In genomic region chr10:7362451-7362850, GRCh38 we compare ENCODE assay signal across 32 cellular contexts. TPM values are rescaled to one million over a fixed set of nuclear protein-coding genes. Genes with fewer than 3 reads are reported as not detected.
DNase-seq lines count a peak whose midpoint lies in the region; ATAC-seq, FAIRE-seq and TF ChIP-seq lines count a peak whose summit lies in the region.
"Had no signal": no experiment of that assay in that cellular context is flagged by ENCODE, and none has a peak within 500 bp of the region (broad histone marks: within the 10 kb centered on the region; RNA-seq: fewer than 3 reads in every experiment).

No MANE protein-coding gene starts in this region.

- no peaks in the 10 kb centered on the region for H4K20me1 ChIP-seq in IMR-90 (ENCODE audit: insufficient read depth, low read length)
- H4K20me1 ChIP-seq in K562 (replicated peaks; ENCODE audit: control insufficient read depth, insufficient read depth, low read length) = no peaks in the 10 kb centered on the region

- H3K27me3 ChIP-seq in IMR-90 (ENCODE audit: control insufficient read depth, insufficient read depth, low read length) = no peaks in the 10 kb centered on the region
- no peaks in the 10 kb centered on the region for H3K27me3 ChIP-seq in K562 (ENCODE audit: control insufficient read depth in 2 of 2, insufficient read depth in 2 of 2, low read length in 2 of 2)
- no peaks in the 10 kb centered on the region for H3K27me3 ChIP-seq in tibial nerve
- H3K27me3 ChIP-seq: BLaER1 treated with 17β-estradiol and CSF1 and Interleukin-3, amounts not matched to agents 10 nM and 100 nM; SJCRH30 had no signal

- no peak overlapping the region for H3K14ac ChIP-seq in IMR-90 (replicated peaks; ENCODE audit: low read depth, low read length)

- H3K4ac ChIP-seq in IMR-90 (ENCODE audit: low read depth, low read length) = no peak overlapping the region

- no peak overlapping the region for H4K5ac ChIP-seq in IMR-90 (ENCODE audit: low read depth, low read length)

- H3K56ac ChIP-seq in IMR-90 (ENCODE audit: extremely low read depth, insufficient read depth, low read length) = no peak overlapping the region

- H3K9me3 ChIP-seq in IMR-90 (ENCODE audit: control insufficient read depth, insufficient read depth, low read length) = peaks cover 4% of the 10 kb centered on the region
- H3K9me3 ChIP-seq in K562 (replicated peaks; ENCODE audit: control insufficient read depth, insufficient read depth, low read depth, low read length) = no peaks in the 10 kb centered on the region
- H3K9me3 ChIP-seq in tibial nerve = peaks cover 0 to 3% (median 0%) of the 10 kb centered on the region in 4 donors
- H3K9me3 ChIP-seq: SJCRH30 had no signal

- no peak overlapping the region for H2BK20ac ChIP-seq in IMR-90 (ENCODE audit: low read depth, low read length)

- H3K4me1 ChIP-seq in IMR-90 (ENCODE audit: control insufficient read depth, insufficient read depth, low read length) = no peaks in the 10 kb centered on the region
- H3K4me1 ChIP-seq in K562 (replicated peaks in 1 of 2; ENCODE audit: control insufficient read depth in 2 of 2, insufficient read depth in 2 of 2, low read length in 2 of 2) = no peaks in the 10 kb centered on the region
- no peaks in the 10 kb centered on the region for H3K4me1 ChIP-seq in tibial nerve
- H3K4me1 ChIP-seq: BLaER1 treated with 17β-estradiol and CSF1 and Interleukin-3, amounts not matched to agents 10 nM and 100 nM; SJCRH30 had no signal

- no peak overlapping the region for H2BK5ac ChIP-seq in IMR-90 (ENCODE audit: low read depth, low read length, poor library complexity, severe bottlenecking)

- no peak overlapping the region for H3K27ac ChIP-seq in IMR-90 (ENCODE audit: insufficient read depth, low read length)
- no peak overlapping the region for H3K27ac ChIP-seq in K562 (ENCODE audit: extremely low read depth, low read depth, low read length)
- H3K27ac ChIP-seq in tibial nerve = no peak overlapping the region
- H3K27ac ChIP-seq: BLaER1 treated with 17β-estradiol and CSF1 and Interleukin-3, amounts not matched to agents 10 nM and 100 nM; KMS-11; SJCRH30 had no signal

- H2BK15ac ChIP-seq in IMR-90 (ENCODE audit: low read depth, low read length) = no peak overlapping the region

- H2BK120ac ChIP-seq in IMR-90 (ENCODE audit: low read depth, low read length) = no peak overlapping the region

- no peaks in the 10 kb centered on the region for H3K79me1 ChIP-seq in IMR-90 (ENCODE audit: low read depth in 1 of 2, low read length in 2 of 2)

- intact Hi-C loops in IMR-90 (cut with micrococcal nuclease) = no loop called here
- intact Hi-C loops in K562 (cut with micrococcal nuclease) = no loop called here

- H2AK5ac ChIP-seq in IMR-90 (ENCODE audit: low read depth, low read length) = no peak overlapping the region

- no peak for ATAC-seq in IMR-90 (ENCODE audit: low read depth)
- no peak for ATAC-seq in K562
- ATAC-seq in HG03045 (IDR thresholded peaks at IDR 0.05; ENCODE audit: unreplicated experiment) = no peak
- no peak for ATAC-seq in GM18909 (IDR thresholded peaks at IDR 0.05; ENCODE audit: poor library complexity, unreplicated experiment)
- ATAC-seq: GM12878, HCT116, Right ventricle myocardium inferior, T-cell had no signal

- no peak for TF ChIP-seq EP300 in K562 (IDR thresholded peaks at IDR 0.05; ENCODE audit: low read length)
- no peak for TF ChIP-seq EP300 in tibial nerve (IDR thresholded peaks at IDR 0.05)

- dilution Hi-C loops in IMR-90 (cut with HindIII; ENCODE audit: low sequenced_read_pairs, unreplicated experiment) = no loop called here

- CTCF ChIA-PET in IMR-90 (lab: Yijun Ruan, JAX) (no interaction called here), K562 (lab: Yijun Ruan, JAX; ENCODE audit: low intra/inter-chr PET ratio) (no interaction called here)

- TF ChIP-seq CTCF in IMR-90 (conservative IDR thresholded peaks at IDR 0.05; ENCODE audit: low read depth, low read length) (no peak), K562 (IDR thresholded peaks at IDR 0.05 in 2 of 3, conservative IDR thresholded peaks at IDR 0.05 in 1 of 3; ENCODE audit: insufficient read depth in 2 of 3, low read depth in 1 of 3, low read length in 3 of 3) (no peak), fibroblast of pulmonary artery (IDR thresholded peaks at IDR 0.05; ENCODE audit: low read length, missing control alignments) (no peak), tibial nerve (IDR thresholded peaks at IDR 0.05) (no peak)

- no peak overlapping the region for H2AFZ ChIP-seq in IMR-90 (replicated peaks; ENCODE audit: low read length, poor library complexity)
- H2AFZ ChIP-seq in K562 (ENCODE audit: low read depth, low read length) = no peak overlapping the region

- peaks cover 30% of the 10 kb centered on the region for H3K79me2 ChIP-seq in K562 (ENCODE audit: control insufficient read depth, insufficient read depth, low read length)

- H3K4me3 ChIP-seq in IMR-90 (ENCODE audit: insufficient read depth, low read depth, low read length) = no peak overlapping the region
- no peak overlapping the region for H3K4me3 ChIP-seq in K562
- no peak overlapping the region for H3K4me3 ChIP-seq in fibroblast of pulmonary artery (replicated peaks; ENCODE audit: low read depth, low read length)
- H3K4me3 ChIP-seq in tibial nerve = no peak overlapping the region
- H3K4me3 ChIP-seq: BLaER1 treated with 17β-estradiol and CSF1 and Interleukin-3, amounts not matched to agents 10 nM and 100 nM; GM12878; SJCRH30 had no signal

- no peak overlapping the region for H3K23ac ChIP-seq in IMR-90 (ENCODE audit: low read depth, low read length)

- H3K18ac ChIP-seq in IMR-90 (ENCODE audit: low read depth, low read length) = no peak overlapping the region; the same call in 1 of the 2 replicates

- H4K91ac ChIP-seq in IMR-90 (ENCODE audit: insufficient read depth, low read depth, low read length) = no peak overlapping the region

- TF ChIP-seq RAD21 in IMR-90 (IDR thresholded peaks at IDR 0.05; ENCODE audit: low read length) = no peak
- TF ChIP-seq RAD21 in K562 (CRISPR knock-in tag; conservative IDR thresholded peaks at IDR 0.05 in 1 of 2, IDR thresholded peaks at IDR 0.05 in 1 of 2) = no peak

- H3K36me3 ChIP-seq in IMR-90 (ENCODE audit: control insufficient read depth, insufficient read depth, low read length) = peaks cover 2% of the 10 kb centered on the region; the same call in 1 of the 2 replicates
- peaks cover 67% of the 10 kb centered on the region for H3K36me3 ChIP-seq in K562 (ENCODE audit: control insufficient read depth, insufficient read depth, low read length)
- H3K36me3 ChIP-seq in tibial nerve = peaks cover 0 to 78% (median 5%) of the 10 kb centered on the region in 3 donors

- TF ChIP-seq POLR2A in IMR-90 (IDR thresholded peaks at IDR 0.05; ENCODE audit: low read depth, low read length) (no peak), K562 (conservative IDR thresholded peaks at IDR 0.05) (no peak), tibial nerve (IDR thresholded peaks at IDR 0.05) (no peak)

- H3K9me1 ChIP-seq in IMR-90 (ENCODE audit: insufficient read depth, low read length) (no peaks in the 10 kb centered on the region), K562 (ENCODE audit: control insufficient read depth, insufficient read depth, low read length) (no peaks in the 10 kb centered on the region)

- H3K9ac ChIP-seq in IMR-90 (ENCODE audit: low read depth, low read length) (no peak overlapping the region), K562 (ENCODE audit: insufficient read depth in 1 of 2, low read depth in 2 of 2, low read length in 2 of 2) (no peak overlapping the region)
- H3K9ac ChIP-seq: BLaER1 treated with 17β-estradiol and CSF1 and Interleukin-3, amounts not matched to agents 10 nM and 100 nM; KMS-11 had no signal

- BruUV-seq in IMR-90 (replicated peaks; lab: Mats Ljungman, UMichigan) (no TSS peak), K562 (replicated peaks; lab: Mats Ljungman, UMichigan) (no TSS peak)

- no peak overlapping the region for H2AK9ac ChIP-seq in IMR-90 (replicated peaks; ENCODE audit: low read depth, low read length, poor library complexity)

- peak overlapping the region in 1 of 2 experiments; percentile 52; a peak in 1 of 4 replicates for H4K8ac ChIP-seq in IMR-90 (ENCODE audit: low read depth in 2 of 2, low read length in 2 of 2)

- DNase-seq in EH (ENCODE audit: low read depth) (peak; percentile 1), IMR-90 (peak; percentile 33), K562 (ENCODE audit: extremely low read depth in 1 of 4, low spot score in 3 of 4) (no peak), fibroblast of pulmonary artery (ENCODE audit: low read depth) (peak; percentile 32), retina (no peak), tibial nerve (ENCODE audit: low spot score in 2 of 2) (no peak)
- DNase-seq: AML-193; CD4-positive, alpha-beta memory T cell; COR-L47; DMS53; NCI-H1048; NCI-H1417; NCI-H1694 treated with DMSO at 0.1 percent for 48 hours; NCI-H2081 treated with DMSO at 0.1 percent for 48 hours; NCI-H2171; NCI-H226; NCI-H524; NCI-H748 treated with DMSO at 0.1 percent for 48 hours; SJCRH30; T-cell had no signal

- FAIRE-seq in K562 (lab: Jason Lieb, UNC) = no peak
- FAIRE-seq: A204.1, G401.6, GM12878, GM19239, H1, HTR-8/SVneo had no signal

- POLR2A ChIA-PET in IMR-90 (lab: Charles Lee; ENCODE audit: unreplicated experiment) (no interaction called here), K562 (lab: Yijun Ruan, JAX) (no interaction called here)

- H3K4me2 ChIP-seq in IMR-90 (ENCODE audit: low read depth, low read length) (no peak overlapping the region), K562 (ENCODE audit: insufficient read depth, low read length) (no peak overlapping the region)
- H3K4me2 ChIP-seq: BLaER1 treated with 17β-estradiol and CSF1 and Interleukin-3, amounts not matched to agents 10 nM and 100 nM; KMS-11 had no signal

- WGBS in IMR-90 (ENCODE audit: extremely low coverage in 2 of 2, insufficient read length in 1 of 2), 2 experiments = no CpG with 5 or more reads among the region's 3 CpGs
- 67% methylated on average over 3 of the region's 3 CpGs for WGBS in K562 (ENCODE audit: insufficient coverage, low coverage, missing lambda C conversion rate)
- 91 to 97% methylated on average over 3 of the region's 3 CpGs for WGBS in tibial nerve, 2 donors

- in situ Hi-C loops in IMR-90 (cut with MboI; ENCODE audit: low sequenced_read_pairs) = no loop called here
- in situ Hi-C loops in K562 (cut with MboI) = no loop called here

RNA-seq across cellular contexts. Expression of gene SFMBT2, which starts 48.4 kb away (rescaled TPM):
- total RNA-seq in IMR-90 (2012; rRNA removed) (1.1 and 1.3 TPM in 2 replicates), K562 (2014; rRNA removed) (5.2 and 6.4 TPM in 2 replicates), K562 (2014; rRNA removed; fragmentation: Illumina TruSeq; extraction: Trizol) (9.6 and 9.9 TPM in 2 replicates), K562 (2015; rRNA removed; fragmentation: Illumina TruSeq; extraction: Trizol) (7.3 and 7.6 TPM in 2 replicates), K562 (2021) (12.1 and 13.6 TPM in 2 replicates), tibial nerve (10 to 100 TPM; 10.2 to 24.0 (median 15.4) TPM)
- polyA plus RNA-seq in IMR-90 (2012; rRNA removed) (0.53 and 0.70 TPM in 2 replicates), K562 (2011; rRNA removed) (8.4 and 10.0 TPM in 2 replicates), K562 (2014; fragmentation: Illumina TruSeq; extraction: Trizol) (7.8 and 9.2 TPM in 2 replicates), K562 (2014; fragmentation: Nextera tagmentation; extraction: Ambion mirVana) (1 to 10 TPM; 1.2 TPM), K562 (2014; rRNA removed) (6.2 and 6.5 TPM in 2 replicates)
- polyA plus RNA-seq in IMR-90 (2012; cell fraction: cytosol; rRNA removed) = 0.25 and 0.26 TPM in 2 replicates
- polyA plus RNA-seq in IMR-90 (2012; cell fraction: nucleus; rRNA removed; ENCODE audit: low replicate concordance) = 0.88 and 2.3 TPM in 2 replicates
- total RNA-seq in K562 (2011; cell fraction: chromatin; rRNA removed; ENCODE audit: low replicate concordance) = 51.8 and 114 TPM in 2 replicates
- total RNA-seq in K562 (2011; cell fraction: nucleolus; rRNA removed) = 23.8 and 29.5 TPM in 2 replicates
- 50.7 and 67.7 TPM in 2 replicates for total RNA-seq in K562 (2011; cell fraction: nucleoplasm; rRNA removed)
- polyA plus RNA-seq in K562 (2011; cell fraction: cytosol; rRNA removed) = 4.1 and 7.4 TPM in 2 replicates
- 23.9 and 27.9 TPM in 2 replicates for polyA plus RNA-seq in K562 (2011; cell fraction: nucleus; rRNA removed)
- polyA plus RNA-seq in K562 (2012) = 5.0 and 6.9 TPM in 2 replicates
- polyA minus RNA-seq in K562 (2011; rRNA and poly(A)+ RNA removed) = 17.7 and 30.0 TPM in 2 replicates
- polyA minus RNA-seq in K562 (2011; cell fraction: cytosol; rRNA and poly(A)+ RNA removed) = 8.5 and 9.5 TPM in 2 replicates
- polyA minus RNA-seq in K562 (2011; cell fraction: nucleus; rRNA and poly(A)+ RNA removed) = 18.8 and 35.8 TPM in 2 replicates

Comparison
In these comparisons a context has a peak if more than half of its experiments do, and no peak if none do; other contexts are left out.
1. DNase-seq: peak in EH (single experiment), IMR-90 (single experiment) and fibroblast of pulmonary artery (single experiment); none in K562 (0 of 4), retina (single experiment) and tibial nerve (0 of 2).